ENCODE assay signal across 22 cellular contexts in genomic region chr17:42901535-42902229, GRCh38. TPM values are rescaled to one million over a fixed set of nuclear protein-coding genes. Genes with fewer than 3 reads are reported as not detected.
A peak's percentile ranks its signal among the peaks of the same experiment; 100 is the strongest.
DNase-seq lines count a peak whose midpoint lies in the region; ATAC-seq, FAIRE-seq and TF ChIP-seq lines count a peak whose summit lies in the region.
"Had no signal": no experiment of that assay in that cellular context is flagged by ENCODE, and none has a peak within 500 bp of the region (broad histone marks: within the 10 kb centered on the region; RNA-seq: fewer than 3 reads in every experiment).

No MANE protein-coding gene starts in this region.

- H3K79me2 ChIP-seq in mammary epithelial cell (ENCODE audit: insufficient read depth, low read length), result no peaks in the 10 kb centered on the region

- no peak for TF ChIP-seq POLR2A in body of pancreas (IDR thresholded peaks at IDR 0.05)
- peak; percentile 11 for TF ChIP-seq POLR2A in right lobe of liver (IDR thresholded peaks at IDR 0.05)

- no peak overlapping the region for H3K4me3 ChIP-seq in body of pancreas
- H3K4me3 ChIP-seq in fibroblast of the aortic adventitia (ENCODE audit: low read depth, low read length), result no peak overlapping the region
- peak overlapping the region; percentile 33 to 84 (median 78) for H3K4me3 ChIP-seq in right lobe of liver
- peak overlapping the region in 1 of 2 donors; percentile 55 for H3K4me3 ChIP-seq in small intestine (ENCODE audit: low read depth in 1 of 2, low read length in 2 of 2)
- no peak overlapping the region for H3K4me3 ChIP-seq in mammary epithelial cell (replicated peaks in 1 of 3; ENCODE audit: insufficient read depth in 1 of 3, low read depth in 2 of 3, low read length in 3 of 3)

- H3K4me1 ChIP-seq in body of pancreas, result peaks cover 38% of the 10 kb centered on the region
- peaks cover 0 to 23% (median 9%) of the 10 kb centered on the region in 4 donors for H3K4me1 ChIP-seq in right lobe of liver
- H3K4me1 ChIP-seq in small intestine (ENCODE audit: control insufficient read depth in 2 of 2, insufficient read depth in 1 of 2, low read depth in 1 of 2, low read length in 1 of 2), result no peaks in the 10 kb centered on the region
- H3K4me1 ChIP-seq in mammary epithelial cell (ENCODE audit: insufficient read depth, low read length), result no peaks in the 10 kb centered on the region

- H3K27me3 ChIP-seq in body of pancreas (no peaks in the 10 kb centered on the region), right lobe of liver (no peaks in the 10 kb centered on the region), small intestine (ENCODE audit: control insufficient read depth in 2 of 2, insufficient read depth in 2 of 2, low read length in 2 of 2) (no peaks in the 10 kb centered on the region), mammary epithelial cell (ENCODE audit: insufficient read depth, low read length) (peaks cover 2% of the 10 kb centered on the region)

- no peaks in the 10 kb centered on the region for H4K20me1 ChIP-seq in mammary epithelial cell (ENCODE audit: insufficient read depth, low read length)

- DNase-seq in body of pancreas, result peak; percentile 53 to 82 (median 63)
- DNase-seq in fibroblast of the aortic adventitia (ENCODE audit: low read depth), result peak; percentile 25
- DNase-seq in right lobe of liver, result peak in 1 of 3 donors; percentile 38
- DNase-seq in small intestine, result peak; percentile 69
- DNase-seq in mammary epithelial cell, result no peak
- no peak for DNase-seq in GM19239 (ENCODE audit: insufficient read length, low spot score)
- no peak for DNase-seq in NCI-H2196 treated with DMSO at 0.1 percent for 48 hours (lab: John Stamatoyannopoulos, UW; ENCODE audit: unreplicated experiment)
- DNase-seq: CD8-positive, alpha-beta T cell; COR-L47; DMS153; DND-41; GDM1 had no signal

- H2AFZ ChIP-seq in mammary epithelial cell (ENCODE audit: low read depth, low read length), result no peak overlapping the region

- peak; percentile 82 for ATAC-seq in body of pancreas
- peak in 3 of 4 donors; percentile 16 to 43 (median 40) for ATAC-seq in right lobe of liver
- no peak for ATAC-seq in GM21576 (IDR thresholded peaks at IDR 0.05; ENCODE audit: unreplicated experiment)
- ATAC-seq: CD8-positive, alpha-beta T cell had no signal

- H3K27ac ChIP-seq in body of pancreas (peak overlapping the region; percentile 54 to 94 (median 77)), right lobe of liver (peak overlapping the region; percentile 44 to 82 (median 73)), small intestine (ENCODE audit: low read depth in 1 of 2, low read length in 1 of 2) (peak overlapping the region; percentile 35 to 72), mammary epithelial cell (ENCODE audit: insufficient read depth, low read depth, low read length) (no peak overlapping the region)

- WGBS in body of pancreas, 2 donors, result 42% methylated on average over 10 of the region's 10 CpGs
- WGBS in right lobe of liver (ENCODE audit: insufficient coverage, low coverage, low lambda C conversion rate, missing lambda C conversion rate), result 28% methylated on average over 8 of the region's 10 CpGs
- 40 to 70% (median 48%) methylated on average over 10 of the region's 10 CpGs for WGBS in small intestine, 3 donors
- WGBS in mammary epithelial cell (ENCODE audit: low coverage, missing lambda C conversion rate), result 90% methylated on average over 10 of the region's 10 CpGs

- FAIRE-seq in small intestine (lab: Jason Lieb, UNC), result no peak
- no peak for FAIRE-seq in GM19239 (lab: Jason Lieb, UNC)
- FAIRE-seq: A204.1, D721Med, GM12892, H54 had no signal

- H3K9ac ChIP-seq in mammary epithelial cell (ENCODE audit: insufficient read depth, low read length), result no peak overlapping the region

- no peak overlapping the region for H3K4me2 ChIP-seq in mammary epithelial cell (ENCODE audit: insufficient read depth, low read depth, low read length)

- intact Hi-C loops in body of pancreas (cut with DNase I), result no loop called here
- intact Hi-C loops in right lobe of liver (cut with DNase I), result no loop called here
- intact Hi-C loops in mammary epithelial cell (cut with micrococcal nuclease), result no loop called here

- dilution Hi-C loops in mammary epithelial cell (cut with HindIII; ENCODE audit: low sequenced_read_pairs), result no loop called here

- CTCF ChIA-PET in mammary epithelial cell (lab: Charles Lee; ENCODE audit: low non-redundant PET), result no interaction called here

- TF ChIP-seq CTCF in body of pancreas (IDR thresholded peaks at IDR 0.05) (no peak), fibroblast of the aortic adventitia (IDR thresholded peaks at IDR 0.05; ENCODE audit: insufficient read depth, low read length) (no peak), right lobe of liver (IDR thresholded peaks at IDR 0.05) (no peak), mammary epithelial cell (conservative IDR thresholded peaks at IDR 0.05 in 1 of 2, IDR thresholded peaks at IDR 0.05 in 1 of 2; ENCODE audit: extremely low read depth in 1 of 2, insufficient read depth in 1 of 2, low read depth in 1 of 2, low read length in 2 of 2) (no peak)

- no peaks in the 10 kb centered on the region for H3K9me3 ChIP-seq in body of pancreas
- no peaks in the 10 kb centered on the region for H3K9me3 ChIP-seq in right lobe of liver
- H3K9me3 ChIP-seq in small intestine (ENCODE audit: control insufficient read depth, low read depth), result no peaks in the 10 kb centered on the region
- no peaks in the 10 kb centered on the region for H3K9me3 ChIP-seq in mammary epithelial cell (replicated peaks; ENCODE audit: insufficient read depth, low read length)

- no TSS peak for BruUV-seq in mammary epithelial cell (replicated peaks; lab: Mats Ljungman, UMichigan)

- no peaks in the 10 kb centered on the region for H3K36me3 ChIP-seq in body of pancreas (replicated peaks in 1 of 2; ENCODE audit: insufficient read depth in 1 of 2, low read depth in 2 of 2)
- peaks cover 0 to 29% (median 13%) of the 10 kb centered on the region in 4 donors for H3K36me3 ChIP-seq in right lobe of liver
- peaks cover 0 to 4% of the 10 kb centered on the region in 2 donors for H3K36me3 ChIP-seq in small intestine (ENCODE audit: control insufficient read depth in 2 of 2, insufficient read depth in 2 of 2, low read length in 2 of 2)
- H3K36me3 ChIP-seq in mammary epithelial cell (ENCODE audit: insufficient read depth, low read length), result no peaks in the 10 kb centered on the region

- in situ Hi-C loops in mammary epithelial cell (cut with MboI; ENCODE audit: low sequenced_read_pairs in 2 of 2), result no loop called here

RNA-seq across cellular contexts. Expression of gene G6PC1, which starts 1.1 kb away (rescaled TPM):
- total RNA-seq in body of pancreas (1 to 10 TPM in 1 of 2 donors, not detected in 1; 2.6 TPM), fibroblast of the aortic adventitia (ENCODE audit: low replicate concordance) (not detected in 2 replicates), right lobe of liver (100 to 1,000 TPM in 5 of 6 experiments, 10 to 100 TPM in 1; 64.5 to 505 (median 185) TPM), mammary epithelial cell (not detected)
- polyA plus RNA-seq in small intestine (10 to 100 TPM in 1 of 3 donors, 1 to 10 TPM in 2; 4.1 to 12.1 (median 4.6) TPM), mammary epithelial cell (not detected)
- not detected for polyA minus RNA-seq in mammary epithelial cell
- total RNA-seq: CD8-positive, alpha-beta T cell; HT-29 had no signal
- polyA plus RNA-seq: AG04450, BJ, CD14-positive monocyte, IgD-negative memory B cell had no signal

RNA-seq across cellular contexts. Expression of gene AOC3, which starts 50.7 kb away (rescaled TPM):
- total RNA-seq in body of pancreas, result 10 to 100 TPM in 1 of 2 donors, 1 to 10 TPM in 1; 6.5 to 55.7 TPM
- total RNA-seq in fibroblast of the aortic adventitia (ENCODE audit: low replicate concordance), result under 0.01 and 0.08 TPM in 2 replicates
- total RNA-seq in right lobe of liver, result 10 to 100 TPM in 2 of 6 experiments, 1 to 10 TPM in 4; 3.9 to 14.9 (median 7.1) TPM
- polyA plus RNA-seq in small intestine, result 10 to 100 TPM in 1 of 3 donors, 1 to 10 TPM in 2; 1.3 to 30.0 (median 3.0) TPM
- total RNA-seq in mammary epithelial cell, result under 1 TPM in 1 of 2 donors, not detected in 1; 0.31 TPM
- 0.25 TPM for polyA plus RNA-seq in mammary epithelial cell
- not detected for polyA minus RNA-seq in mammary epithelial cell
- polyA plus RNA-seq: CD14-positive monocyte, IgD-negative memory B cell had no signal

RNA-seq across cellular contexts. Expression of gene AOC2, which starts 57.3 kb away (rescaled TPM):
- total RNA-seq in body of pancreas (1 to 10 TPM; 1.0 to 3.0 TPM), fibroblast of the aortic adventitia (ENCODE audit: low replicate concordance) (0.25 and 0.72 TPM in 2 replicates), right lobe of liver (1 to 10 TPM in 4 of 6 experiments, under 1 TPM in 2; 0.62 to 2.0 (median 1.4) TPM), mammary epithelial cell (1 to 10 TPM in 1 of 2 donors, under 1 TPM in 1; 0.67 to 2.8 TPM)
- polyA plus RNA-seq in small intestine (1 to 10 TPM in 2 of 3 donors, under 1 TPM in 1; 0.54 to 1.3 (median 1.1) TPM), mammary epithelial cell (0.57 TPM)
- not detected for polyA minus RNA-seq in mammary epithelial cell
- polyA plus RNA-seq: IgD-negative memory B cell had no signal

Comparison
In these comparisons a context has a peak if more than half of its experiments do, and no peak if none do; other contexts are left out.
1. DNase-seq: peak in body of pancreas (4 of 4), fibroblast of the aortic adventitia (single experiment) and small intestine (single experiment); none in mammary epithelial cell (single experiment), GM19239 (single experiment) and NCI-H2196 treated with DMSO at 0.1 percent for 48 hours (single experiment).
2. H3K4me3 ChIP-seq: peak in right lobe of liver (3 of 3); none in body of pancreas (0 of 2), fibroblast of the aortic adventitia (single experiment) and mammary epithelial cell (0 of 3).
3. RNA of gene G6PC1, which starts 1.1 kb away (total RNA-seq): 64.5 to 505 TPM in right lobe of liver; 2.6 TPM in body of pancreas, not detected in fibroblast of the aortic adventitia and not detected in mammary epithelial cell; every median in the first group is over 10 times any median in the second.